22 cellular contexts compared by ENCODE assay signal in the genomic region with DNA sequence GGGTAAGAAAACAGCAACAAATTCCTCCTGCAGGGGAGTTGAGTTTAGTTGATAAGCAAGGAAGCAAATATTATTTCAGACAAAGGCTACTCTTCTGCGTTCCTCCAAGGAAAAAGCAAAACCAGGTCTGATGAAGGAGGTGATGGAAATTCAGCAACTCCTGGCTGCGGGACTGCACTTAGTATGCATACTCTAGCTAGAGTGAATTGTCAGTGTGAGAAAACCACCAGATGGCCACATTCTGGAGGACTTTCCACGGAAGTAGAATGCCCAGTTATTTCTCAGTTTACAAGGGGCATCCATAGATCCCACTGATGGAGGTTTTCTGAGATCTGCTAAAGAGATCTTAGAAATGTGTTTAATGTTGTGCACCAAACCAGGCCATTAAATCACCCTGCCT.
"Had no signal": no experiment of that assay in that cellular context is flagged by ENCODE, and none has a peak within 500 bp of the region (broad histone marks: within the 10 kb centered on the region; RNA-seq: fewer than 3 reads in every experiment).

No MANE protein-coding gene starts in this region.

- H3K4me1 Mint-ChIP-seq: endodermal cell, mesothelial cell of epicardium had no signal

- H3K27me3 Mint-ChIP-seq: dendritic cell treated with granulocyte-macrophage colony-stimulating factor and Interleukin-4, amounts not matched to agents 40 ng/mL and 50 ng/mL, for 4 days; effector memory CD8-positive, alpha-beta T cell had no signal

- H3K9me3 ChIP-seq: colonic mucosa, esophagus squamous epithelium, gastroesophageal sphincter, heart left ventricle, left lung, lower lobe of right lung, mucosa of descending colon had no signal

- ATAC-seq: effector memory CD8-positive, alpha-beta T cell; esophagus mucosa; foreskin keratinocyte; gastroesophageal sphincter; heart left ventricle; left cardiac atrium; left lung; left ventricle myocardium superior; lower lobe of right lung; mucosa of descending colon had no signal

- H3K4me3 ChIP-seq: colonic mucosa, esophagus squamous epithelium, gastroesophageal sphincter, heart left ventricle, hepatocyte, left lung, lower lobe of right lung, mucosa of descending colon had no signal

- H3K27ac ChIP-seq: colonic mucosa, epithelial cell of prostate, esophagus squamous epithelium, foreskin keratinocyte, gastroesophageal sphincter, heart left ventricle, hepatocyte, left lung, lower lobe of right lung had no signal

- H3K27ac Mint-ChIP-seq: dendritic cell treated with granulocyte-macrophage colony-stimulating factor and Interleukin-4, amounts not matched to agents 40 ng/mL and 50 ng/mL, for 4 days; effector memory CD8-positive, alpha-beta T cell; endodermal cell; mesothelial cell of epicardium had no signal

- H3K36me3 Mint-ChIP-seq: mesothelial cell of epicardium had no signal

- H3K27me3 ChIP-seq: colonic mucosa, esophagus squamous epithelium, foreskin keratinocyte, gastroesophageal sphincter, heart left ventricle, hepatocyte, left lung had no signal

- DNase-seq: colonic mucosa; cortex of kidney; effector CD8-positive, alpha-beta T cell; effector memory CD8-positive, alpha-beta T cell; endodermal cell; erythroblast; esophagus squamous epithelium; foreskin keratinocyte; heart left ventricle; hypothalamus; left cardiac atrium; left lung; left ventricle myocardium superior; lower lobe of right lung; mesenchymal stem cell; mucosa of descending colon had no signal

- H3K4me3 Mint-ChIP-seq: dendritic cell treated with granulocyte-macrophage colony-stimulating factor and Interleukin-4, amounts not matched to agents 40 ng/mL and 50 ng/mL, for 4 days; effector memory CD8-positive, alpha-beta T cell; endodermal cell; mesothelial cell of epicardium had no signal

- H3K36me3 ChIP-seq: colonic mucosa, esophagus squamous epithelium, gastroesophageal sphincter, heart left ventricle, left lung, lower lobe of right lung had no signal

- H3K4me1 ChIP-seq: colonic mucosa, esophagus squamous epithelium, foreskin keratinocyte, gastroesophageal sphincter, heart left ventricle, left lung, lower lobe of right lung had no signal
